26 cellular contexts compared by ENCODE assay signal in genomic region chr12:74169607-74170006, GRCh38.
"Had no signal": no experiment of that assay in that cellular context is flagged by ENCODE, and none has a peak within 500 bp of the region (broad histone marks: within the 10 kb centered on the region; RNA-seq: fewer than 3 reads in every experiment).

No MANE protein-coding gene starts in this region.

- H3K27ac ChIP-seq: stomach, suprapubic skin, testis, thoracic aorta, tibial artery, tibial nerve, transverse colon, upper lobe of left lung, upper lobe of right lung, uterus, vagina had no signal

- FAIRE-seq: urothelium cell line had no signal

- DNase-seq: stimulated activated CD4-positive, alpha-beta T cell treated with anti-CD3 and anti-CD28 coated beads, Interleukin-2, amount 100 ng/mL, for 48 hours; stimulated activated CD4-positive, alpha-beta T cell treated with anti-CD3 and anti-CD28 coated beads, Interleukin-4, amount 100 ng/mL, for 1 hour; stimulated activated CD4-positive, alpha-beta T cell treated with anti-CD3 and anti-CD28 coated beads, Interleukin-4, amount 100 ng/mL, for 24 hours; stimulated activated CD4-positive, alpha-beta T cell treated with anti-CD3 and anti-CD28 coated beads, Interleukin-4, amount 100 ng/mL, for 4 hours; stimulated activated CD8-positive, alpha-beta memory T cell treated with anti-CD3 and anti-CD28 coated beads, Interleukin-4, amount 100 ng/mL, for 48 hours; stimulated activated naive B cell treated with anti-CD40 and anti-IgM and Interleukin-4, amounts not matched to agents 10 μg/mL and 1 μg/mL and 100 μg/mL, for 72 hours; stimulated activated naive CD4-positive, alpha-beta T cell; stimulated activated naive CD4-positive, alpha-beta T cell treated with Interleukin-2 at 50 U/mL for 16 hours; stimulated activated naive CD8-positive, alpha-beta T cell treated with anti-CD3 and anti-CD28 coated beads, Interleukin-15, amount 100 ng/mL, for 72 hours; stimulated activated naive CD8-positive, alpha-beta T cell treated with anti-CD3 and anti-CD28 coated beads, Interleukin-15, Interleukin-2, amounts not matched to agents 100 U/mL and 50 U/mL, for 24 hours; stomach; substantia nigra; testis; tibial artery; transverse colon; trophoblast cell; upper lobe of left lung; upper lobe of right lung; uterus had no signal

- ATAC-seq: stimulated activated effector memory CD8-positive, alpha-beta T cell treated with anti-CD3 and anti-CD28 coated beads, Interleukin-12 subunit alpha, Interleukin-12 subunit beta, amount 100 ng/mL, for 72 hours; stimulated activated memory B cell treated with anti-CD40 and anti-IgM and Interleukin-4, amounts not matched to agents 10 μg/mL and 1 μg/mL and 100 μg/mL, for 72 hours; stimulated activated naive B cell treated with anti-CD40 and anti-IgM and Interleukin-4, amounts not matched to agents 10 μg/mL and 1 μg/mL and 100 μg/mL, for 72 hours; stimulated activated naive CD8-positive, alpha-beta T cell treated with anti-CD3 and anti-CD28 coated beads, Interleukin-15, amount 100 ng/mL, for 72 hours; stimulated activated naive CD8-positive, alpha-beta T cell treated with anti-CD3 and anti-CD28 coated beads, Interleukin-15, Interleukin-2, amounts not matched to agents 100 U/mL and 50 U/mL, for 24 hours; upper lobe of right lung had no signal

- H3K4me1 ChIP-seq: stomach, suprapubic skin, testis, tibial artery, tibial nerve, transverse colon, upper lobe of left lung, upper lobe of right lung, uterus, vagina had no signal

- H3K27me3 ChIP-seq: stomach, suprapubic skin, testis, tibial artery, tibial nerve, transverse colon, upper lobe of left lung, upper lobe of right lung, uterus, vagina had no signal

- H3K36me3 ChIP-seq: stomach, suprapubic skin, thoracic aorta, tibial artery, tibial nerve, transverse colon, upper lobe of left lung, upper lobe of right lung, uterus, vagina had no signal

- H3K4me3 ChIP-seq: stomach, suprapubic skin, testis, thoracic aorta, tibial artery, tibial nerve, transverse colon, upper lobe of left lung, upper lobe of right lung, uterus, vagina had no signal

- H3K9me3 ChIP-seq: suprapubic skin, testis, thoracic aorta, tibial artery, transverse colon, upper lobe of right lung, uterus, vagina had no signal
